Comparison of ENCODE assay signal across 8 cellular contexts in genomic region chr14:20469242-20469889, GRCh38. TPM values are rescaled to one million over a fixed set of nuclear protein-coding genes. Genes with fewer than 3 reads are reported as not detected.
DNase-seq lines count a peak whose midpoint lies in the region; ATAC-seq and TF ChIP-seq lines count a peak whose summit lies in the region.

Gene PNP, plus strand, starts transcription at chr14:20469406. Its CDS starts 119 bp downstream, at chr14:20469525.

- peaks cover 3% of the 10 kb centered on the region for H3K4me1 ChIP-seq in colonic mucosa

- H3K27me3 Mint-ChIP-seq in activated CD4-positive, alpha-beta T cell treated with anti-CD3 and anti-CD28 coated beads, Interleukin-2, amount 10 ng/mL, durations not matched to agents 24 days and 14 days = peaks cover 2% of the 10 kb centered on the region

- H3K4me1 Mint-ChIP-seq in activated CD4-positive, alpha-beta T cell treated with anti-CD3 and anti-CD28 coated beads, Interleukin-2, amount 10 ng/mL, durations not matched to agents 24 days and 14 days = peaks cover 36% of the 10 kb centered on the region

- intact Hi-C loops in activated CD4-positive, alpha-beta T cell treated with anti-CD3 and anti-CD28 coated beads, Interleukin-2, amount 10 ng/mL, durations not matched to agents 24 days and 14 days (cut with micrococcal nuclease) = loop anchor here (1.0 to 2.0 kb wide), 5 partner anchors 8 to 213 kb away; partner anchors contain the start of genes APEX1, PARP2 and PIP4P1
- intact Hi-C loops in colonic mucosa (cut with DNase I) = loop anchor here (10.0 kb wide), 2 partner anchors 125 to 215 kb away; partner anchors contain the start of genes ANG, PARP2 and RNASE4

- H3K27ac Mint-ChIP-seq in activated CD4-positive, alpha-beta T cell treated with anti-CD3 and anti-CD28 coated beads, Interleukin-2, amount 10 ng/mL, durations not matched to agents 24 days and 14 days = peak within 1 kb of the TSS; percentile 100

- peak within 1 kb of the TSS; percentile 99 for H3K27ac ChIP-seq in colonic mucosa

- H3K9ac ChIP-seq in colonic mucosa (ENCODE audit: low read depth in 2 of 2, low read length in 2 of 2) = peak within 1 kb of the TSS; percentile 97 to 99

- peak within 1 kb of the TSS; percentile 95 for H3K4me3 Mint-ChIP-seq in activated CD4-positive, alpha-beta T cell treated with anti-CD3 and anti-CD28 coated beads, Interleukin-2, amount 10 ng/mL, durations not matched to agents 24 days and 14 days

- peaks cover 35% of the 10 kb centered on the region for H3K36me3 Mint-ChIP-seq in activated CD4-positive, alpha-beta T cell treated with anti-CD3 and anti-CD28 coated beads, Interleukin-2, amount 10 ng/mL, durations not matched to agents 24 days and 14 days (ENCODE audit: low read depth)

- no peaks in the 10 kb centered on the region for H3K9me3 ChIP-seq in colonic mucosa

- no peaks in the 10 kb centered on the region for H3K9me3 Mint-ChIP-seq in activated CD4-positive, alpha-beta T cell treated with anti-CD3 and anti-CD28 coated beads, Interleukin-2, amount 10 ng/mL, durations not matched to agents 24 days and 14 days

- DNase-seq in C1 segment of cervical spinal cord (lab: John Stamatoyannopoulos, UW) = peak; percentile 26 to 89 (median 78)
- peak; percentile 88 for DNase-seq in NCI-H526 treated with DMSO at 0.1 percent for 48 hours (lab: John Stamatoyannopoulos, UW)
- peak; percentile 96 for DNase-seq in activated CD4-positive, alpha-beta T cell treated with anti-CD3 and anti-CD28 coated beads, Interleukin-2, amount 10 ng/mL, durations not matched to agents 24 days and 14 days
- peak; percentile 98 for DNase-seq in colonic mucosa
- DNase-seq in left kidney (ENCODE audit: low read depth, low spot score) = peak; percentile 95
- DNase-seq in stimulated activated CD4-positive, alpha-beta T cell treated with anti-CD3 and anti-CD28 coated beads, Interleukin-2, amount 100 ng/mL, for 24 hours = peak; percentile 88 to 89

- H3K36me3 ChIP-seq in colonic mucosa = peaks cover 12% of the 10 kb centered on the region

- peak; percentile 93 for ATAC-seq in GM19351 (IDR thresholded peaks at IDR 0.05; ENCODE audit: unreplicated experiment)
- peak; percentile 89 for ATAC-seq in HG03520 (IDR thresholded peaks at IDR 0.05; ENCODE audit: unreplicated experiment)

- no peaks in the 10 kb centered on the region for H3K27me3 ChIP-seq in colonic mucosa

- no peak for TF ChIP-seq CTCF in colonic mucosa (IDR thresholded peaks at IDR 0.05)

- peak within 1 kb of the TSS; percentile 93 for H3K4me3 ChIP-seq in colonic mucosa

RNA-seq across cellular contexts. Expression of gene PNP, which starts in this region (rescaled TPM):
- 155 and 158 TPM in 2 replicates for total RNA-seq in activated CD4-positive, alpha-beta T cell treated with anti-CD3 and anti-CD28 coated beads, Interleukin-2, amount 10 ng/mL, durations not matched to agents 24 days and 14 days
- total RNA-seq in colonic mucosa = 100 to 1,000 TPM; 121 to 123 TPM

Comparison
In these comparisons a context has a peak if more than half of its experiments do, and no peak if none do; other contexts are left out.
1. Peak in every context shown above with its lines: DNase-seq, ATAC-seq, H3K4me3 ChIP-seq and H3K27ac ChIP-seq.